ENCODE assay signal across 17 cellular contexts in the genomic region with DNA sequence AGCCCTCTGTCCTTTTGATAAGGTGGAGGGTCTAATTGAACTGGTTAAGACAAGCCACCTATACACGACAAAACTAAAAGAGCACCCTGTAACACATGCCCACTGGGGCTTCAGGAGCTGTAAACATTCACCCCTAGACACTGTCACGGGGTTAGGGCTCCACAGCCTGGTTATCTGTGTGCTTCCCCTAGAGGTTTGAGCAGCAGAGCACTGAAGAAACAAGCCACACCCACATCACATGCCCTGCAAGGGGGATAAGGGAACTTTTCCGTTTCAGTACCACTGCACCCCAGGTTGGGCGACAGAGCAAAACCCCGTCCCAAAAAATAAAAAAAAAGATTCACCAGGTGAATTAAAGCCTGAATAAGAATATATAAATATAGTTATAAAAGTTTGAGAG.
DNase-seq lines count a peak whose midpoint lies in the region; ATAC-seq, FAIRE-seq and TF ChIP-seq lines count a peak whose summit lies in the region.
"Had no signal": no experiment of that assay in that cellular context is flagged by ENCODE, and none has a peak within 500 bp of the region (broad histone marks: within the 10 kb centered on the region; RNA-seq: fewer than 3 reads in every experiment).

No MANE protein-coding gene starts in this region.

- no peak overlapping the region for H3K4ac ChIP-seq in H1 (replicated peaks; ENCODE audit: insufficient read length, low read depth, low read length)

- TF ChIP-seq EP300 in H1 (IDR thresholded peaks at IDR 0.05; ENCODE audit: borderline replicate concordance in 1 of 2, low read depth in 2 of 2, low read length in 2 of 2): no peak

- H3K56ac ChIP-seq in H1 (replicated peaks; ENCODE audit: insufficient read length, low read depth, low read length): no peak overlapping the region

- H3K36me3 ChIP-seq in H1 (ENCODE audit: control insufficient read depth in 2 of 4, insufficient read depth in 4 of 4, low read length in 3 of 4) (no peaks in the 10 kb centered on the region), MM.1S (replicated peaks; ENCODE audit: insufficient read depth, low read length) (no peaks in the 10 kb centered on the region)
- H3K36me3 ChIP-seq: Peyer's patch, transverse colon had no signal

- H3K23me2 ChIP-seq in H1 (ENCODE audit: low read depth, low read length): no peaks in the 10 kb centered on the region

- H3K79me2 ChIP-seq in H1 (ENCODE audit: control insufficient read depth in 1 of 2, insufficient read depth in 2 of 2, low read length in 2 of 2) (no peaks in the 10 kb centered on the region), MM.1S (ENCODE audit: low read length) (no peaks in the 10 kb centered on the region)

- FAIRE-seq in H1 (lab: Jason Lieb, UNC): no peak

- POLR2A ChIA-PET in H1 (lab: Charles Lee; ENCODE audit: partially characterized antibody): no interaction called here

- no peak overlapping the region for H2BK20ac ChIP-seq in H1 (ENCODE audit: low read length)

- peaks cover 14% of the 10 kb centered on the region for H3K9me3 Mint-ChIP-seq in nephron progenitor cell

- H3K36me3 Mint-ChIP-seq in nephron progenitor cell (ENCODE audit: low read depth): no peaks in the 10 kb centered on the region
- H3K36me3 Mint-ChIP-seq: activated CD8-positive, alpha-beta memory T cell treated with anti-CD3 and anti-CD28 coated beads, Interleukin-2, amount 10 ng/mL, durations not matched to agents 7 days and 5 days had no signal

- H4K8ac ChIP-seq in H1 (ENCODE audit: extremely low read depth, insufficient read depth, low read length): no peak overlapping the region

- no peak overlapping the region for H3K27ac Mint-ChIP-seq in nephron progenitor cell
- H3K27ac Mint-ChIP-seq: activated CD8-positive, alpha-beta memory T cell treated with anti-CD3 and anti-CD28 coated beads, Interleukin-2, amount 10 ng/mL, durations not matched to agents 7 days and 5 days had no signal

- TF ChIP-seq POLR2A in H1 (IDR thresholded peaks at IDR 0.05; ENCODE audit: control extremely low read depth in 1 of 2, low read depth in 2 of 2, low read length in 2 of 2): no peak

- ATAC-seq in GM18519 (IDR thresholded peaks at IDR 0.05; ENCODE audit: low FRiP score, unreplicated experiment): peak; percentile 83
- peak; percentile 79 for ATAC-seq in GM21576 (IDR thresholded peaks at IDR 0.05; ENCODE audit: unreplicated experiment)
- peak; percentile 77 for ATAC-seq in HG03378 (IDR thresholded peaks at IDR 0.05; ENCODE audit: unreplicated experiment)
- no peak for ATAC-seq in left colon
- ATAC-seq: activated CD8-positive, alpha-beta memory T cell treated with anti-CD3 and anti-CD28 coated beads, Interleukin-2, amount 10 ng/mL, durations not matched to agents 7 days and 5 days; esophagus mucosa; mucosa of descending colon had no signal

- H2BK120ac ChIP-seq in H1 (replicated peaks; ENCODE audit: low read depth, low read length): no peak overlapping the region

- no peak overlapping the region for H2BK15ac ChIP-seq in H1 (ENCODE audit: low read length)

- H3K27me3 ChIP-seq in H1 (replicated peaks in 1 of 4; ENCODE audit: control insufficient read depth in 3 of 4, extremely low read depth in 1 of 4, insufficient read depth in 3 of 4, low read length in 3 of 4) (no peaks in the 10 kb centered on the region), MM.1S (replicated peaks; ENCODE audit: insufficient read depth, low read length) (no peaks in the 10 kb centered on the region)
- H3K27me3 ChIP-seq: Peyer's patch, transverse colon had no signal

- H3K18ac ChIP-seq in H1 (ENCODE audit: extremely low read depth, low read length): no peak overlapping the region; the same call in 1 of the 2 replicates

- H3K4me3 ChIP-seq in H1 (ENCODE audit: extremely low read depth in 1 of 4, insufficient read depth in 2 of 4, low read depth in 3 of 4, low read length in 4 of 4): no peak overlapping the region
- H3K4me3 ChIP-seq in MM.1S (ENCODE audit: low read length): no peak overlapping the region
- H3K4me3 ChIP-seq: coronary artery, mucosa of descending colon, Peyer's patch, transverse colon had no signal

- H4K20me1 ChIP-seq in H1 (replicated peaks in 1 of 2; ENCODE audit: control insufficient read depth in 1 of 2, insufficient read depth in 2 of 2, low read length in 2 of 2) (no peaks in the 10 kb centered on the region), MM.1S (ENCODE audit: insufficient read depth, low read length) (no peaks in the 10 kb centered on the region)

- no peak overlapping the region for H3K14ac ChIP-seq in H1 (ENCODE audit: insufficient read length)

- no peak overlapping the region for H4K91ac ChIP-seq in H1 (replicated peaks; ENCODE audit: insufficient read length, low read length)

- intact Hi-C loops in left colon (cut with DNase I, micrococcal nuclease): no loop called here

- H3K4me2 ChIP-seq in H1 (ENCODE audit: insufficient read depth in 1 of 2, low read depth in 2 of 2, low read length in 2 of 2) (no peak overlapping the region), MM.1S (ENCODE audit: low read depth, low read length) (no peak overlapping the region)

- H3K4me1 ChIP-seq in H1 (replicated peaks in 1 of 4; ENCODE audit: control insufficient read depth in 3 of 4, insufficient read depth in 4 of 4, low read length in 3 of 4) (no peaks in the 10 kb centered on the region; a peak in 1 of 7 replicates), MM.1S (ENCODE audit: low read length) (no peaks in the 10 kb centered on the region)
- H3K4me1 ChIP-seq: Peyer's patch, transverse colon had no signal

- H4K5ac ChIP-seq in H1 (ENCODE audit: insufficient read length, low read depth, low read length): no peak overlapping the region

- no peak overlapping the region for H3K27ac ChIP-seq in H1 (ENCODE audit: low read depth, low read length)
- H3K27ac ChIP-seq in MM.1S (ENCODE audit: low read length): no peak overlapping the region
- H3K27ac ChIP-seq: coronary artery, Peyer's patch, transverse colon had no signal

- no peak for TF ChIP-seq CTCF in H1 (IDR thresholded peaks at IDR 0.05; ENCODE audit: control extremely low read depth in 1 of 3, insufficient read depth in 1 of 3, low read depth in 1 of 3, low read length in 3 of 3)
- no peak for TF ChIP-seq CTCF in MM.1S (IDR thresholded peaks at IDR 0.05; ENCODE audit: low read length)
- no peak for TF ChIP-seq CTCF in nephron progenitor cell (IDR thresholded peaks at IDR 0.05)

- H2AFZ ChIP-seq in H1 (ENCODE audit: low read length) (peak overlapping the region; percentile 90; the same call in 1 of the 2 replicates), MM.1S (ENCODE audit: low read length) (no peak overlapping the region)

- H3K9me2 ChIP-seq in MM.1S (replicated peaks; ENCODE audit: insufficient read depth, low read length): no peaks in the 10 kb centered on the region

- H3K79me1 ChIP-seq in H1 (ENCODE audit: low read depth, low read length): no peaks in the 10 kb centered on the region

- no peaks in the 10 kb centered on the region for H3K4me1 Mint-ChIP-seq in nephron progenitor cell
- H3K4me1 Mint-ChIP-seq: activated CD8-positive, alpha-beta memory T cell treated with anti-CD3 and anti-CD28 coated beads, Interleukin-2, amount 10 ng/mL, durations not matched to agents 7 days and 5 days had no signal

- no peaks in the 10 kb centered on the region for H3K27me3 Mint-ChIP-seq in nephron progenitor cell (ENCODE audit: low read depth, poor library complexity)
- H3K27me3 Mint-ChIP-seq: activated CD8-positive, alpha-beta memory T cell treated with anti-CD3 and anti-CD28 coated beads, Interleukin-2, amount 10 ng/mL, durations not matched to agents 7 days and 5 days had no signal

- WGBS in H1 (ENCODE audit: extremely low coverage in 1 of 2, insufficient coverage in 1 of 2, insufficient read length in 1 of 2, insufficient replicate concordance in 2 of 2, low coverage in 1 of 2, low lambda C conversion rate in 2 of 2, missing lambda C conversion rate in 1 of 2), 2 experiments: 87% methylated on average over 5 of the region's 5 CpGs; no CpG with 5 or more reads in 1 of the 2 experiments

- no peak overlapping the region for H2BK12ac ChIP-seq in H1 (ENCODE audit: low read depth, low read length)

- H2AK5ac ChIP-seq in H1 (ENCODE audit: low read depth, low read length): no peak overlapping the region

- no peak overlapping the region for H3K23ac ChIP-seq in H1 (ENCODE audit: insufficient read length)

- H3K9ac ChIP-seq in H1 (replicated peaks in 1 of 4; ENCODE audit: extremely low read depth in 1 of 4, low read depth in 3 of 4, low read length in 3 of 4) (no peak overlapping the region), MM.1S (ENCODE audit: low read length) (no peak overlapping the region)

- H3F3A ChIP-seq in MM.1S (ENCODE audit: insufficient read depth, low read length): no peaks in the 10 kb centered on the region

- no peak overlapping the region for H3K4me3 Mint-ChIP-seq in nephron progenitor cell
- H3K4me3 Mint-ChIP-seq: activated CD8-positive, alpha-beta memory T cell treated with anti-CD3 and anti-CD28 coated beads, Interleukin-2, amount 10 ng/mL, durations not matched to agents 7 days and 5 days had no signal

- H3K9me3 ChIP-seq in H1 (ENCODE audit: insufficient read depth in 2 of 2, low read depth in 1 of 2, low read length in 1 of 2) (no peaks in the 10 kb centered on the region), MM.1S (replicated peaks; ENCODE audit: insufficient read depth, low read length) (no peaks in the 10 kb centered on the region)
- H3K9me3 ChIP-seq: mucosa of descending colon, Peyer's patch had no signal

- no peak; a peak in 1 of 4 replicates for TF ChIP-seq RAD21 in H1 (IDR thresholded peaks at IDR 0.05 in 1 of 2, conservative IDR thresholded peaks at IDR 0.05 in 1 of 2; ENCODE audit: low read depth in 2 of 2, low read length in 2 of 2)

- DNase-seq in H1 (ENCODE audit: low read depth in 1 of 2, low spot score in 2 of 2) (no peak), NCI-H187 treated with DMSO at 0.1 percent for 48 hours (lab: John Stamatoyannopoulos, UW) (no peak), MM.1S (no peak), left colon (no peak), nephron progenitor cell (no peak)
- DNase-seq: activated CD8-positive, alpha-beta memory T cell treated with anti-CD3 and anti-CD28 coated beads, Interleukin-2, amount 10 ng/mL, durations not matched to agents 7 days and 5 days; DMS 273 treated with DMSO at 0.1 percent for 48 hours; mucosa of descending colon; NCI-H1930; NCI-H524 treated with DMSO at 0.1 percent for 48 hours; Peyer's patch; transverse colon had no signal

- CTCF ChIA-PET in H1 (lab: Charles Lee; ENCODE audit: partially characterized antibody): interaction anchor here (0.6 to 1.6 kb wide), 8 partner anchors 14 to 983 kb away, joined by 3 to 5 read pairs (median 4); no protein-coding TSS in a partner anchor

- no peak overlapping the region for H2BK5ac ChIP-seq in H1 (ENCODE audit: low read depth, low read length)

TF ChIP-seq in H1, 55 proteins besides CTCF, POLR2A, EP300 and RAD21 (continues in another document):
- TF ChIP-seq YY1 (IDR thresholded peaks at IDR 0.05; ENCODE audit: low read depth, low read length): no peak
- no peak for TF ChIP-seq SIN3A (conservative IDR thresholded peaks at IDR 0.05 in 1 of 2, IDR thresholded peaks at IDR 0.05 in 1 of 2; ENCODE audit: low read depth in 1 of 2, low read length in 2 of 2)
- no peak for TF ChIP-seq EGR1 (IDR thresholded peaks at IDR 0.05; ENCODE audit: borderline replicate concordance, low read depth, low read length)
- no peak for TF ChIP-seq KDM1A (IDR thresholded peaks at IDR 0.05; ENCODE audit: borderline replicate concordance, low read length)
- no peak for TF ChIP-seq SIX5 (IDR thresholded peaks at IDR 0.05; ENCODE audit: low read depth, low read length)
